Comparison of ENCODE assay signal across 4 cellular contexts in the genomic region with DNA sequence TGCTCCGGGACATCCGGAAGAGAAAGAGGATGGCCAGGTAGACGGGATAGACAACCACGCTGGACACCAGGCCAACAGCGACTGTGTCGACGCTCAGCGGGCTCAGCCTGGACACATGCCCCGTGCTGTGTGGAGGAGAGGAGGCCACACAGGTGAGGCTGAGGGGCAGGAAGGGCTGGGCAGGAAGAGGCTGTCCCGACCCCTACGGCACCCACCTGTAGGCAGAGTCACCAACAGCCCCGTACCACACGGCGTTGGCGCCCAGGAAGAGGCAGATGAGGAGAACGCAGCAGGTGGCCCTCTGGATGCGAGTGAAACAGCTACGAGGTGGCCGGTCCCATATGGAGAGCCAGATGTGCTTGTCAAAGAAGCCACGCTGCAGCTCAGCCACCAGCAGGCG. TPM values are rescaled to one million over a fixed set of nuclear protein-coding genes. Genes with fewer than 3 reads are reported as not detected.
"Had no signal": no experiment of that assay in that cellular context is flagged by ENCODE, and none has a peak within 500 bp of the region (broad histone marks: within the 10 kb centered on the region; RNA-seq: fewer than 3 reads in every experiment).

TSS of gene NPIPA8 (minus strand) at position 101 of the 400 bp plus-strand sequence. CDS start 4,074 bp downstream, outside the sequence.

RNA-seq across cellular contexts. Expression of gene NPIPA8, which starts in this region (rescaled TPM):
- total RNA-seq: HT-29, NCI-H460, PC-9, RPMI7951 had no signal
